ENCODE assay signal across 21 cellular contexts in the genomic region with DNA sequence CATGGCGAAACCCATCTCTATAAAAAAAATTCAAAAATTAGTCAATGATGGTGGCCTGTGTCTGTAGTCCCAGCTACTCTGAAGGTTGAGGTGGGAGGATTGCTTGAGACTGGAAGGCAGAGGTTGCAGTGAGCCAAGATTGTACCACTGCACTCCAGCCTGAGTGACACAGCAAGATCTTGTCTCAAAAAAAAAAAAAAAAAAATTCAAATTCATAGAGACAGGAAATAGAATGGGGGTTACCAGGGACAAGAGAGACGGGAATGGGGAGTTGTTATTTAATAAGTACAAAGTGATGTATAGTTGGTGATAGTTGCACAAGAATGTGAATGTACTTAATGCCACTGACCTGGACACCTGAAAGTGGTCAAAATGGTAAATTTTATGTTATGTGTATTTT.
A peak's percentile ranks its signal among the peaks of the same experiment; 100 is the strongest.
DNase-seq lines count a peak whose midpoint lies in the region; ATAC-seq and TF ChIP-seq lines count a peak whose summit lies in the region.
"Had no signal": no experiment of that assay in that cellular context is flagged by ENCODE, and none has a peak within 500 bp of the region (broad histone marks: within the 10 kb centered on the region; RNA-seq: fewer than 3 reads in every experiment).

No MANE protein-coding gene starts in this region.

- TF ChIP-seq CTCF in RWPE1 (conservative IDR thresholded peaks at IDR 0.05; ENCODE audit: low read depth): no peak
- no peak for TF ChIP-seq CTCF in chondrocyte (IDR thresholded peaks at IDR 0.05)
- TF ChIP-seq CTCF in smooth muscle cell (IDR thresholded peaks at IDR 0.05; ENCODE audit: borderline replicate concordance, insufficient read depth, poor library complexity, severe bottlenecking): no peak
- TF ChIP-seq CTCF in tibial artery (IDR thresholded peaks at IDR 0.05): no peak

- H3K9me3 ChIP-seq in smooth muscle cell (replicated peaks; ENCODE audit: low read depth) (no peaks in the 10 kb centered on the region), tibial artery (no peaks in the 10 kb centered on the region)
- H3K9me3 ChIP-seq: SJCRH30 had no signal

- no peak for ATAC-seq in activated T-cell treated with anti-CD3 and anti-CD28 coated beads, Interleukin-2, amount 50 U/mL, for 72 hours (replicated peaks in 1 of 2)
- no peak for ATAC-seq in activated T-cell treated with anti-CD3 and anti-CD28 coated beads, Interleukin-2, amount 50 U/mL, for 4 hours

- CTCF ChIA-PET in RWPE1 (lab: Yijun Ruan, JAX): no interaction called here
- CTCF ChIA-PET in activated CD4-positive, alpha-beta T cell treated with anti-CD3 and anti-CD28 coated beads, Interleukin-2, amount 10 ng/mL, durations not matched to agents 7 days and 5 days (lab: Charles Lee): interaction anchor here (1.0 to 1.4 kb wide), 3 partner anchors 9 to 20 kb away, joined by 3 read pairs; no protein-coding TSS in a partner anchor

- peak overlapping the region; percentile 68 for H3K9ac ChIP-seq in smooth muscle cell (ENCODE audit: low read depth)

- intact Hi-C loops in tibial artery (cut with DNase I; ENCODE audit: low total_unique reads): no loop called here

- H3K4me1 Mint-ChIP-seq in activated T-cell treated with anti-CD3 and anti-CD28 coated beads, Interleukin-2, amount 50 U/mL, for 72 hours (ENCODE audit: low read depth): peaks cover 10% of the 10 kb centered on the region
- peaks cover 39% of the 10 kb centered on the region for H3K4me1 Mint-ChIP-seq in activated T-cell treated with anti-CD3 and anti-CD28 coated beads, Interleukin-2, amount 50 U/mL, for 4 hours (ENCODE audit: low read depth)
- peaks cover 39% of the 10 kb centered on the region for H3K4me1 Mint-ChIP-seq in chondrocyte (ENCODE audit: low read depth)
- H3K4me1 Mint-ChIP-seq in activated CD4-positive, alpha-beta T cell treated with anti-CD3 and anti-CD28 coated beads, Interleukin-2, amount 10 ng/mL, durations not matched to agents 7 days and 5 days: peaks cover 6% of the 10 kb centered on the region

- H3K4me3 Mint-ChIP-seq in activated T-cell treated with anti-CD3 and anti-CD28 coated beads, Interleukin-2, amount 50 U/mL, for 72 hours: no peak overlapping the region
- H3K4me3 Mint-ChIP-seq in activated T-cell treated with anti-CD3 and anti-CD28 coated beads, Interleukin-2, amount 50 U/mL, for 4 hours: no peak overlapping the region
- H3K4me3 Mint-ChIP-seq in chondrocyte (ENCODE audit: unreplicated experiment): no peak overlapping the region
- H3K4me3 Mint-ChIP-seq in activated CD4-positive, alpha-beta T cell treated with anti-CD3 and anti-CD28 coated beads, Interleukin-2, amount 10 ng/mL, durations not matched to agents 7 days and 5 days: no peak overlapping the region
- H3K4me3 Mint-ChIP-seq: B cell, H9 had no signal

- DNase-seq in activated T-cell treated with anti-CD3 and anti-CD28 coated beads, Interleukin-2, amount 50 U/mL, for 72 hours: no peak
- DNase-seq in activated T-cell treated with anti-CD3 and anti-CD28 coated beads, Interleukin-2, amount 50 U/mL, for 4 hours: no peak
- DNase-seq in RWPE1 (ENCODE audit: low spot score) (no peak), chondrocyte (ENCODE audit: low spot score) (no peak), smooth muscle cell (lab: John Stamatoyannopoulos, UW; ENCODE audit: unreplicated experiment) (no peak), tibial artery (no peak), germinal center (ENCODE audit: low spot score) (no peak)
- DNase-seq in activated CD4-positive, alpha-beta T cell treated with anti-CD3 and anti-CD28 coated beads, Interleukin-2, amount 10 ng/mL, durations not matched to agents 7 days and 5 days: no peak
- DNase-seq: 8988T, DMS 273 treated with DMSO at 0.1 percent for 48 hours, DND-41, H9, IMR-90, Kasumi-1, MM.1S, NCI-H1092 treated with DMSO at 0.1 percent for 48 hours, NCI-H2081, OCI-M1, SJCRH30 had no signal

- H3K4me1 ChIP-seq in smooth muscle cell (ENCODE audit: low read depth) (peaks cover 3% of the 10 kb centered on the region), tibial artery (no peaks in the 10 kb centered on the region)
- H3K4me1 ChIP-seq: SJCRH30 had no signal

- no peaks in the 10 kb centered on the region for H3F3A ChIP-seq in smooth muscle cell (ENCODE audit: low read depth)

- peak overlapping the region; percentile 30 for H3K27ac Mint-ChIP-seq in activated T-cell treated with anti-CD3 and anti-CD28 coated beads, Interleukin-2, amount 50 U/mL, for 72 hours
- H3K27ac Mint-ChIP-seq in chondrocyte (ENCODE audit: unreplicated experiment): peak overlapping the region; percentile 22
- H3K27ac Mint-ChIP-seq in activated CD4-positive, alpha-beta T cell treated with anti-CD3 and anti-CD28 coated beads, Interleukin-2, amount 10 ng/mL, durations not matched to agents 7 days and 5 days: no peak overlapping the region
- H3K27ac Mint-ChIP-seq: B cell had no signal

- H4K20me1 ChIP-seq in smooth muscle cell (ENCODE audit: low read depth): no peaks in the 10 kb centered on the region

- peaks cover 0 to 4% of the 10 kb centered on the region in 2 donors for H3K36me3 Mint-ChIP-seq in activated T-cell treated with anti-CD3 and anti-CD28 coated beads, Interleukin-2, amount 50 U/mL, for 72 hours (ENCODE audit: insufficient read depth in 2 of 2)
- peaks cover 19% of the 10 kb centered on the region for H3K36me3 Mint-ChIP-seq in activated T-cell treated with anti-CD3 and anti-CD28 coated beads, Interleukin-2, amount 50 U/mL, for 4 hours (ENCODE audit: insufficient read depth)
- H3K36me3 Mint-ChIP-seq in chondrocyte (ENCODE audit: low read depth): no peaks in the 10 kb centered on the region
- H3K36me3 Mint-ChIP-seq in activated CD4-positive, alpha-beta T cell treated with anti-CD3 and anti-CD28 coated beads, Interleukin-2, amount 10 ng/mL, durations not matched to agents 7 days and 5 days (ENCODE audit: low read depth): peaks cover 29% of the 10 kb centered on the region

- peak overlapping the region; percentile 66 for H3K4me2 ChIP-seq in smooth muscle cell

- POLR2A ChIA-PET in RWPE1 (lab: Yijun Ruan, JAX; ENCODE audit: low non-redundant PET): no interaction called here
- POLR2A ChIA-PET in activated CD4-positive, alpha-beta T cell treated with anti-CD3 and anti-CD28 coated beads, Interleukin-2, amount 10 ng/mL, durations not matched to agents 7 days and 5 days (lab: Charles Lee): no interaction called here

- no peaks in the 10 kb centered on the region for H3K27me3 Mint-ChIP-seq in activated T-cell treated with anti-CD3 and anti-CD28 coated beads, Interleukin-2, amount 50 U/mL, for 72 hours (ENCODE audit: low read depth)
- H3K27me3 Mint-ChIP-seq in activated T-cell treated with anti-CD3 and anti-CD28 coated beads, Interleukin-2, amount 50 U/mL, for 4 hours (ENCODE audit: low read depth): no peaks in the 10 kb centered on the region
- no peaks in the 10 kb centered on the region for H3K27me3 Mint-ChIP-seq in chondrocyte (ENCODE audit: low read depth)
- H3K27me3 Mint-ChIP-seq in activated CD4-positive, alpha-beta T cell treated with anti-CD3 and anti-CD28 coated beads, Interleukin-2, amount 10 ng/mL, durations not matched to agents 7 days and 5 days: no peaks in the 10 kb centered on the region
- H3K27me3 Mint-ChIP-seq: B cell had no signal

- no peak overlapping the region for H2AFZ ChIP-seq in smooth muscle cell (ENCODE audit: low read depth)

- 67% methylated on average over 2 of the region's 2 CpGs for WGBS in smooth muscle cell (ENCODE audit: low lambda C conversion rate)

- no peaks in the 10 kb centered on the region for H3K9me3 Mint-ChIP-seq in activated T-cell treated with anti-CD3 and anti-CD28 coated beads, Interleukin-2, amount 50 U/mL, for 72 hours
- H3K9me3 Mint-ChIP-seq in activated T-cell treated with anti-CD3 and anti-CD28 coated beads, Interleukin-2, amount 50 U/mL, for 4 hours: no peaks in the 10 kb centered on the region
- no peaks in the 10 kb centered on the region for H3K9me3 Mint-ChIP-seq in chondrocyte (ENCODE audit: low read depth)
- H3K9me3 Mint-ChIP-seq in activated CD4-positive, alpha-beta T cell treated with anti-CD3 and anti-CD28 coated beads, Interleukin-2, amount 10 ng/mL, durations not matched to agents 7 days and 5 days: no peaks in the 10 kb centered on the region
- H3K9me3 Mint-ChIP-seq: H9 had no signal

- peak overlapping the region; percentile 93 for H3K27ac ChIP-seq in RWPE1
- peak overlapping the region; percentile 92 for H3K27ac ChIP-seq in smooth muscle cell (ENCODE audit: low read depth)
- no peak overlapping the region for H3K27ac ChIP-seq in tibial artery
- H3K27ac ChIP-seq: HL-60, SJCRH30 had no signal

- H3K27me3 ChIP-seq in smooth muscle cell (ENCODE audit: low read depth) (no peaks in the 10 kb centered on the region), tibial artery (no peaks in the 10 kb centered on the region)
- H3K27me3 ChIP-seq: SJCRH30 had no signal

- H3K79me2 ChIP-seq in smooth muscle cell (ENCODE audit: low read depth): peaks cover 13% of the 10 kb centered on the region

- H3K4me3 ChIP-seq in smooth muscle cell (no peak overlapping the region), tibial artery (no peak overlapping the region)
- H3K4me3 ChIP-seq: SJCRH30 had no signal

- H3K36me3 ChIP-seq in smooth muscle cell (ENCODE audit: low read depth) (no peaks in the 10 kb centered on the region), tibial artery (no peaks in the 10 kb centered on the region)
- H3K36me3 ChIP-seq: SJCRH30 had no signal

Comparison
In these comparisons a context has a peak if more than half of its experiments do, and no peak if none do; other contexts are left out.
1. H3K27ac ChIP-seq: peak in RWPE1 (single experiment) and smooth muscle cell (single experiment); none in tibial artery (0 of 2).